Comparison of ENCODE assay signal across 21 cellular contexts in the genomic region with DNA sequence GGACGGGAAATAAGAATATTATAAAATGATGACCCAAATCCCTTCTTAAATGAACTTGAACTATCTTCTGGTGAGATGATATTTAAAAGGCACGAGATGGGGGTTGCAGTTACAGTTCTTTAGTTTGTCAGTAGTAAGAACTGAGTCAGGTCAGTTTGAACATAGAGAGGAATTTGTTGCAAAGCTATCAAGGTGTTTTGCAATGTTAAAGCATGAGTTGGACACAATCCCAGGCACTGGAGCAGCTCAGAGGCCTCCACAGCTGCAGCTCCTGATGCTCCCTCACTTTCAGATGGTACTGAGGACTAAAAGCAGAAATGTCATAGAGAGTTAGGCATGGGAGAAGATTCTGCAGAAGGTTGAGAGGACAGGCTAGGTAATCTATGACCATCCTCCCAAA.
"Had no signal": no experiment of that assay in that cellular context is flagged by ENCODE, and none has a peak within 500 bp of the region (broad histone marks: within the 10 kb centered on the region; RNA-seq: fewer than 3 reads in every experiment).

No MANE protein-coding gene starts in this region.

- DNase-seq: activated CD4-positive, alpha-beta memory T cell treated with anti-CD3 and anti-CD28 coated beads, Interleukin-2, amount 10 ng/mL, durations not matched to agents 7 days and 5 days; activated CD4-positive, alpha-beta T cell treated with anti-CD3 and anti-CD28 coated beads for 4 hours; activated CD4-positive, CD25-positive, alpha-beta regulatory T cell; activated effector memory CD4-positive, alpha-beta T cell treated with anti-CD3 and anti-CD28 coated beads, Interleukin-2, amount 50 U/mL, for 16 hours; activated naive CD4-positive, alpha-beta T cell treated with anti-CD3 and anti-CD28 coated beads, Interleukin-2, amount 10 ng/mL, durations not matched to agents 7 days and 5 days; anterior cingulate cortex; body of pancreas; caudate nucleus; effector memory CD4-positive, alpha-beta T cell; heart right ventricle; kidney; natural killer cell; ovary; stimulated activated CD4-positive, alpha-beta T cell treated with anti-CD3 and anti-CD28 coated beads, Interleukin-4, amount 100 ng/mL, for 4 hours; stimulated activated naive CD8-positive, alpha-beta T cell treated with anti-CD3 and anti-CD28 coated beads, Interleukin-15, Interleukin-2, amounts not matched to agents 100 U/mL and 50 U/mL, for 24 hours; SW 1271; T-helper 17 cell; upper lobe of left lung had no signal

- H3K9me3 ChIP-seq: ovary, prostate gland, upper lobe of left lung had no signal

- H3K27ac Mint-ChIP-seq: activated CD4-positive, alpha-beta memory T cell treated with anti-CD3 and anti-CD28 coated beads, Interleukin-2, amount 10 ng/mL, durations not matched to agents 7 days and 5 days; activated naive CD4-positive, alpha-beta T cell treated with anti-CD3 and anti-CD28 coated beads, Interleukin-2, amount 10 ng/mL, durations not matched to agents 7 days and 5 days; mesothelial cell of epicardium; natural killer cell; T-helper 17 cell had no signal

- H3K27ac ChIP-seq: body of pancreas, esophagus muscularis mucosa, heart right ventricle, ovary, prostate gland, upper lobe of left lung had no signal

- H3K36me3 ChIP-seq: esophagus muscularis mucosa, heart right ventricle, ovary, prostate gland, upper lobe of left lung had no signal

- H3K27me3 ChIP-seq: body of pancreas, esophagus muscularis mucosa, heart right ventricle, ovary, upper lobe of left lung had no signal

- ATAC-seq: body of pancreas; heart right ventricle; natural killer cell; stimulated activated naive CD8-positive, alpha-beta T cell treated with anti-CD3 and anti-CD28 coated beads, Interleukin-15, Interleukin-2, amounts not matched to agents 100 U/mL and 50 U/mL, for 24 hours; T-helper 17 cell had no signal

- H3K4me3 ChIP-seq: body of pancreas, esophagus muscularis mucosa, heart right ventricle, ovary, prostate gland, upper lobe of left lung had no signal

- H3K4me3 Mint-ChIP-seq: activated CD4-positive, alpha-beta memory T cell treated with anti-CD3 and anti-CD28 coated beads, Interleukin-2, amount 10 ng/mL, durations not matched to agents 7 days and 5 days; activated naive CD4-positive, alpha-beta T cell treated with anti-CD3 and anti-CD28 coated beads, Interleukin-2, amount 10 ng/mL, durations not matched to agents 7 days and 5 days; mesothelial cell of epicardium; natural killer cell; T-helper 17 cell had no signal

- H3K4me1 ChIP-seq: body of pancreas, esophagus muscularis mucosa, prostate gland, upper lobe of left lung had no signal
